Comparison of ENCODE assay signal across 1 cellular context in the genomic region with DNA sequence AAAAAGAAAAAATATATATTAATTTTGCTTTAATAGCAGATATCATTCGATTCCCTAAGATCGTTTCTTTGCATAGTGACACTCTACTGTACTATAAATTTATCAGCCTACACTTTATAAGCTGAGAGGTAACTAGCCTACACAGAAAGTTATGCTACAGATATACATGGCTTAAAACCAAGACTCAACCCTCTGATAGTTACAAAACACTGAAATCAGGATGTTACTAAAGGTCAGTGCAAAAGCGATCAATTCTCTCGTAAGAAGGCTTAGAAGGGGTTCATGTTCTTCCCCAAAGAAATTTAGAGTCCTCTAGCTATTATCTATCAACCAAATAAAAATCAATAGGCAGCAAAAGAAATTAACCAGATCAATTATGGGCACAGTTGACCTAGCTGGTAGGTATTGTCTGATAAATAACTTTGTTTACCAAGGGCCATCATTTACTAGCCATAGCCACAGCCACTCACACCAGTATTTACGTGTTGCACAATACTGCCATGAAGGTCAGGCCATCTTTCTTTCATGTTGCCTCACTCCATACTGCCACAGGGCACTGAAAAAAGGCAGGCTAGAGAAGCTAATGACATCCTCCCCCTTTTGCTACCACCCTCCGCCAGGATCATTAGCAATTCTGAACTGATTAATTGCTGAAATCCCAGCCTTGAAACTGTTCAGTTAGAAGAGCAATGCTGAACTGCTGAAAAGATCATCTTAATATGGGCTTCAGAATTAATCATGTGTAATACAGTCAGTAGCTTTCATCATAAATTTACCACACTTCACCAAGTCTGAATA.
TF ChIP-seq lines count a peak whose summit lies in the region.

No MANE protein-coding gene starts in this region.

TF ChIP-seq in H1, 55 proteins besides CTCF, POLR2A, EP300 and RAD21:
- TF ChIP-seq SIX5 (IDR thresholded peaks at IDR 0.05; ENCODE audit: low read depth, low read length), result no peak
- no peak for TF ChIP-seq GABPA (IDR thresholded peaks at IDR 0.05; ENCODE audit: borderline replicate concordance, insufficient read depth, low read length)
- TF ChIP-seq CEBPB (IDR thresholded peaks at IDR 0.05; ENCODE audit: low read depth, low read length), result peak; percentile 86
- TF ChIP-seq CHD7 (IDR thresholded peaks at IDR 0.05; ENCODE audit: insufficient replicate concordance, low read length), result no peak
- TF ChIP-seq RNF2 (IDR thresholded peaks at IDR 0.05; ENCODE audit: borderline replicate concordance, low read depth, low read length, missing control alignments, poor library complexity, severe bottlenecking), result no peak
- no peak for TF ChIP-seq TCF12 (IDR thresholded peaks at IDR 0.05; ENCODE audit: low read depth, low read length)
